In genomic region chr14:32074887-32075572, GRCh38 we compare ENCODE assay signal across 8 cellular contexts. TPM values are rescaled to one million over a fixed set of nuclear protein-coding genes. Genes with fewer than 3 reads are reported as not detected.
DNase-seq lines count a peak whose midpoint lies in the region; TF ChIP-seq lines count a peak whose summit lies in the region.

No MANE protein-coding gene starts in this region.

- POLR2A ChIA-PET in GM10248 (lab: Yijun Ruan, JAX): no interaction called here

- no peaks in the 10 kb centered on the region for H3K27me3 ChIP-seq in ectodermal cell (ENCODE audit: control insufficient read depth, insufficient read depth, low read length, poor library complexity, severe bottlenecking)
- no peaks in the 10 kb centered on the region for H3K27me3 ChIP-seq in brain microvascular endothelial cell (replicated peaks)

- H3K27ac Mint-ChIP-seq in nephron progenitor cell: no peak overlapping the region

- H3K4me3 ChIP-seq in LNCaP clone FGC (ENCODE audit: low read depth, low read length) (peak overlapping the region; percentile 73), ectodermal cell (ENCODE audit: insufficient read depth, low read depth, low read length) (peak overlapping the region; percentile 7), brain microvascular endothelial cell (ENCODE audit: low read depth, low read length) (no peak overlapping the region)

- CTCF ChIA-PET in GM10248 (lab: Yijun Ruan, JAX): interaction anchor here (0.9 to 2.1 kb wide), 2 partner anchors 176 to 178 kb away, joined by 4 to 10 read pairs; no protein-coding TSS in a partner anchor

- peak; percentile 43 for DNase-seq in ACHN
- DNase-seq in LNCaP clone FGC (ENCODE audit: low read depth): no peak
- no peak for DNase-seq in nephron progenitor cell
- DNase-seq in GM10248 (ENCODE audit: extremely low spot score): no peak
- no peak for DNase-seq in brain microvascular endothelial cell
- DNase-seq in NOMO-1 treated with DMSO at 0.1 percent for 48 hours (lab: John Stamatoyannopoulos, UW; ENCODE audit: unreplicated experiment): no peak
- no peak for DNase-seq in GOT3 (lab: John Stamatoyannopoulos, UW)

- peaks cover 5% of the 10 kb centered on the region for H3K4me1 ChIP-seq in ectodermal cell (ENCODE audit: control insufficient read depth, insufficient read depth, low read length)

- TF ChIP-seq CTCF in LNCaP clone FGC (IDR thresholded peaks at IDR 0.05; ENCODE audit: control insufficient read depth, extremely low read depth, insufficient read depth): no peak
- no peak for TF ChIP-seq CTCF in nephron progenitor cell (IDR thresholded peaks at IDR 0.05)
- no peak for TF ChIP-seq CTCF in GM10248 (IDR thresholded peaks at IDR 0.05; ENCODE audit: control extremely low read depth, extremely low read depth, low read depth, missing control alignments)
- TF ChIP-seq CTCF in brain microvascular endothelial cell (IDR thresholded peaks at IDR 0.05; ENCODE audit: low read depth, low read length, missing control alignments): no peak

- WGBS in ectodermal cell, 2 experiments: 70 to 76% methylated on average over 2 to 8 of the region's 8 CpGs

- H3K4me3 Mint-ChIP-seq in nephron progenitor cell: peak overlapping the region; percentile 99

- peaks cover 31% of the 10 kb centered on the region for H3K4me1 Mint-ChIP-seq in nephron progenitor cell

- no peak overlapping the region for H3K27ac ChIP-seq in ectodermal cell (ENCODE audit: insufficient read depth, low read depth, low read length, poor library complexity, severe bottlenecking)
- H3K27ac ChIP-seq in brain microvascular endothelial cell: no peak overlapping the region

- no peaks in the 10 kb centered on the region for H3K36me3 Mint-ChIP-seq in nephron progenitor cell (ENCODE audit: low read depth)

- H3K9me3 Mint-ChIP-seq in nephron progenitor cell: no peaks in the 10 kb centered on the region

- in situ Hi-C loops in ACHN (cut with HindIII; ENCODE audit: low pct_ligation_motif_present, low pct_unique_long_range_greater_than_20kb, low sequenced_read_pairs): no loop called here
- in situ Hi-C loops in brain microvascular endothelial cell (cut with HindIII; ENCODE audit: low pct_ligation_motif_present, low sequenced_read_pairs): no loop called here

- peaks cover 3% of the 10 kb centered on the region for H3K27me3 Mint-ChIP-seq in nephron progenitor cell (ENCODE audit: low read depth, poor library complexity)

- no peaks in the 10 kb centered on the region for H3K9me3 ChIP-seq in ectodermal cell (ENCODE audit: control insufficient read depth, low read length)

- H3K36me3 ChIP-seq in ectodermal cell (ENCODE audit: control insufficient read depth, insufficient read depth, low read length) (no peaks in the 10 kb centered on the region), brain microvascular endothelial cell (replicated peaks) (no peaks in the 10 kb centered on the region)

RNA-seq across cellular contexts. Expression of gene ARHGAP5, which starts 2.1 kb away (rescaled TPM):
- 67.4 TPM for polyA plus RNA-seq in ectodermal cell (2013, experiment 1 of 4)
- 68.4 TPM for polyA plus RNA-seq in ectodermal cell (2013, experiment 2 of 4)
- 60.3 TPM for polyA plus RNA-seq in ectodermal cell (2013, experiment 3 of 4)
- polyA plus RNA-seq in ectodermal cell (2013, experiment 4 of 4): 65.7 TPM
